ENCODE assay signal across 1 cellular context in genomic region chr16:24255446-24256352, GRCh38.
A peak's percentile ranks its signal among the peaks of the same experiment; 100 is the strongest.
TF ChIP-seq lines count a peak whose summit lies in the region.

TSS of gene CACNG3 (plus strand) at chr16:24256335. CDS start at chr16:24256755, 420 bp downstream.

TF ChIP-seq in K562, 482 proteins besides CTCF, POLR2A, EP300 and RAD21 (continued from another document and continues in another):
- TF ChIP-seq TSHZ1 (CRISPR knock-in tag; IDR thresholded peaks at IDR 0.05) (no peak), TSC22D4 (tag; IDR thresholded peaks at IDR 0.05) (no peak), NFXL1 (CRISPR knock-in tag; IDR thresholded peaks at IDR 0.05) (no peak), ZBTB9 (CRISPR knock-in tag; IDR thresholded peaks at IDR 0.05) (peak; percentile 39; the same call in 1 of the 2 replicates), PHF21A (IDR thresholded peaks at IDR 0.05; ENCODE audit: borderline replicate concordance, low read depth) (no peak), ZNF197 (CRISPR knock-in tag; IDR thresholded peaks at IDR 0.05; ENCODE audit: low read depth) (peak; percentile 92), ZNF175 (CRISPR knock-in tag; IDR thresholded peaks at IDR 0.05; ENCODE audit: low read depth) (peak; percentile 83; the same call in 1 of the 2 replicates), MAZ (CRISPR knock-in tag; conservative IDR thresholded peaks at IDR 0.05 in 1 of 2, IDR thresholded peaks at IDR 0.05 in 1 of 2) (peak; percentile 59 to 96), MAFF (IDR thresholded peaks at IDR 0.05; ENCODE audit: low read length) (no peak), BCL6 (CRISPR knock-in tag; IDR thresholded peaks at IDR 0.05) (no peak; the same call in 1 of the 2 replicates), TBP (optimal IDR thresholded peaks at IDR 0.05; ENCODE audit: low read depth, low read length) (no peak), GABPB2 (CRISPR knock-in tag; conservative IDR thresholded peaks at IDR 0.05) (no peak), MXI1 (IDR thresholded peaks at IDR 0.05; ENCODE audit: low read depth, low read length) (peak; percentile 45; the same call in 1 of the 2 replicates), KLF10 (CRISPR knock-in tag; IDR thresholded peaks at IDR 0.05) (no peak), EZH2 (IDR thresholded peaks at IDR 0.05; ENCODE audit: borderline replicate concordance, low read depth, low read length) (no peak), HCFC1 (IDR thresholded peaks at IDR 0.05; ENCODE audit: low read depth, low read length) (peak; percentile 63), HDAC2 (IDR thresholded peaks at IDR 0.05) (peak; percentile 68; the same call in 1 of the 2 replicates), ARID2 (IDR thresholded peaks at IDR 0.05) (no peak), ATF6 (CRISPR knock-in tag; IDR thresholded peaks at IDR 0.05) (0 out of 2 replicates have a peak, but pooled peaks have one; percentile 90), ZNF3 (CRISPR knock-in tag; IDR thresholded peaks at IDR 0.05) (no peak), ARID3B (CRISPR knock-in tag; IDR thresholded peaks at IDR 0.05; ENCODE audit: borderline replicate concordance) (no peak), ETS2 (tag; IDR thresholded peaks at IDR 0.05; ENCODE audit: borderline replicate concordance, poor library complexity, severe bottlenecking) (no peak)
- TF ChIP-seq, protein P1, sequence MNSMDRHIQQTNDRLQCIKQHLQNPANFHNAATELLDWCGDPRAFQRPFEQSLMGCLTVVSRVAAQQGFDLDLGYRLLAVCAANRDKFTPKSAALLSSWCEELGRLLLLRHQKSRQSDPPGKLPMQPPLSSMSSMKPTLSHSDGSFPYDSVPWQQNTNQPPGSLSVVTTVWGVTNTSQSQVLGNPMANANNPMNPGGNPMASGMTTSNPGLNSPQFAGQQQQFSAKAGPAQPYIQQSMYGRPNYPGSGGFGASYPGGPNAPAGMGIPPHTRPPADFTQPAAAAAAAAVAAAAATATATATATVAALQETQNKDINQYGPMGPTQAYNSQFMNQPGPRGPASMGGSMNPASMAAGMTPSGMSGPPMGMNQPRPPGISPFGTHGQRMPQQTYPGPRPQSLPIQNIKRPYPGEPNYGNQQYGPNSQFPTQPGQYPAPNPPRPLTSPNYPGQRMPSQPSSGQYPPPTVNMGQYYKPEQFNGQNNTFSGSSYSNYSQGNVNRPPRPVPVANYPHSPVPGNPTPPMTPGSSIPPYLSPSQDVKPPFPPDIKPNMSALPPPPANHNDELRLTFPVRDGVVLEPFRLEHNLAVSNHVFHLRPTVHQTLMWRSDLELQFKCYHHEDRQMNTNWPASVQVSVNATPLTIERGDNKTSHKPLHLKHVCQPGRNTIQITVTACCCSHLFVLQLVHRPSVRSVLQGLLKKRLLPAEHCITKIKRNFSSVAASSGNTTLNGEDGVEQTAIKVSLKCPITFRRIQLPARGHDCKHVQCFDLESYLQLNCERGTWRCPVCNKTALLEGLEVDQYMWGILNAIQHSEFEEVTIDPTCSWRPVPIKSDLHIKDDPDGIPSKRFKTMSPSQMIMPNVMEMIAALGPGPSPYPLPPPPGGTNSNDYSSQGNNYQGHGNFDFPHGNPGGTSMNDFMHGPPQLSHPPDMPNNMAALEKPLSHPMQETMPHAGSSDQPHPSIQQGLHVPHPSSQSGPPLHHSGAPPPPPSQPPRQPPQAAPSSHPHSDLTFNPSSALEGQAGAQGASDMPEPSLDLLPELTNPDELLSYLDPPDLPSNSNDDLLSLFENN (IDR thresholded peaks at IDR 0.05; ENCODE audit: low read depth in 2 of 2, low read length in 2 of 2) = no peak
- TF ChIP-seq, protein P2, sequence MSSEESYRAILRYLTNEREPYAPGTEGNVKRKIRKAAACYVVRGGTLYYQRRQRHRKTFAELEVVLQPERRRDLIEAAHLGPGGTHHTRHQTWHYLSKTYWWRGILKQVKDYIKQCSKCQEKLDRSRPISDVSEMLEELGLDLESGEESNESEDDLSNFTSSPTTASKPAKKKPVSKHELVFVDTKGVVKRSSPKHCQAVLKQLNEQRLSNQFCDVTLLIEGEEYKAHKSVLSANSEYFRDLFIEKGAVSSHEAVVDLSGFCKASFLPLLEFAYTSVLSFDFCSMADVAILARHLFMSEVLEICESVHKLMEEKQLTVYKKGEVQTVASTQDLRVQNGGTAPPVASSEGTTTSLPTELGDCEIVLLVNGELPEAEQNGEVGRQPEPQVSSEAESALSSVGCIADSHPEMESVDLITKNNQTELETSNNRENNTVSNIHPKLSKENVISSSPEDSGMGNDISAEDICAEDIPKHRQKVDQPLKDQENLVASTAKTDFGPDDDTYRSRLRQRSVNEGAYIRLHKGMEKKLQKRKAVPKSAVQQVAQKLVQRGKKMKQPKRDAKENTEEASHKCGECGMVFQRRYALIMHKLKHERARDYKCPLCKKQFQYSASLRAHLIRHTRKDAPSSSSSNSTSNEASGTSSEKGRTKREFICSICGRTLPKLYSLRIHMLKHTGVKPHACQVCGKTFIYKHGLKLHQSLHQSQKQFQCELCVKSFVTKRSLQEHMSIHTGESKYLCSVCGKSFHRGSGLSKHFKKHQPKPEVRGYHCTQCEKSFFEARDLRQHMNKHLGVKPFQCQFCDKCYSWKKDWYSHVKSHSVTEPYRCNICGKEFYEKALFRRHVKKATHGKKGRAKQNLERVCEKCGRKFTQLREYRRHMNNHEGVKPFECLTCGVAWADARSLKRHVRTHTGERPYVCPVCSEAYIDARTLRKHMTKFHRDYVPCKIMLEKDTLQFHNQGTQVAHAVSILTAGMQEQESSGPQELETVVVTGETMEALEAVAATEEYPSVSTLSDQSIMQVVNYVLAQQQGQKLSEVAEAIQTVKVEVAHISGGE (CRISPR knock-in tag; IDR thresholded peaks at IDR 0.05) = 0 out of 6 replicates have a peak, but pooled peaks of 1 of the 3 experiments have one; percentile 43
- TF ChIP-seq, protein P3, sequence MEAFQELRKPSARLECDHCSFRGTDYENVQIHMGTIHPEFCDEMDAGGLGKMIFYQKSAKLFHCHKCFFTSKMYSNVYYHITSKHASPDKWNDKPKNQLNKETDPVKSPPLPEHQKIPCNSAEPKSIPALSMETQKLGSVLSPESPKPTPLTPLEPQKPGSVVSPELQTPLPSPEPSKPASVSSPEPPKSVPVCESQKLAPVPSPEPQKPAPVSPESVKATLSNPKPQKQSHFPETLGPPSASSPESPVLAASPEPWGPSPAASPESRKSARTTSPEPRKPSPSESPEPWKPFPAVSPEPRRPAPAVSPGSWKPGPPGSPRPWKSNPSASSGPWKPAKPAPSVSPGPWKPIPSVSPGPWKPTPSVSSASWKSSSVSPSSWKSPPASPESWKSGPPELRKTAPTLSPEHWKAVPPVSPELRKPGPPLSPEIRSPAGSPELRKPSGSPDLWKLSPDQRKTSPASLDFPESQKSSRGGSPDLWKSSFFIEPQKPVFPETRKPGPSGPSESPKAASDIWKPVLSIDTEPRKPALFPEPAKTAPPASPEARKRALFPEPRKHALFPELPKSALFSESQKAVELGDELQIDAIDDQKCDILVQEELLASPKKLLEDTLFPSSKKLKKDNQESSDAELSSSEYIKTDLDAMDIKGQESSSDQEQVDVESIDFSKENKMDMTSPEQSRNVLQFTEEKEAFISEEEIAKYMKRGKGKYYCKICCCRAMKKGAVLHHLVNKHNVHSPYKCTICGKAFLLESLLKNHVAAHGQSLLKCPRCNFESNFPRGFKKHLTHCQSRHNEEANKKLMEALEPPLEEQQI (IDR thresholded peaks at IDR 0.05) = peak; percentile 80
- TF ChIP-seq, protein P4, sequence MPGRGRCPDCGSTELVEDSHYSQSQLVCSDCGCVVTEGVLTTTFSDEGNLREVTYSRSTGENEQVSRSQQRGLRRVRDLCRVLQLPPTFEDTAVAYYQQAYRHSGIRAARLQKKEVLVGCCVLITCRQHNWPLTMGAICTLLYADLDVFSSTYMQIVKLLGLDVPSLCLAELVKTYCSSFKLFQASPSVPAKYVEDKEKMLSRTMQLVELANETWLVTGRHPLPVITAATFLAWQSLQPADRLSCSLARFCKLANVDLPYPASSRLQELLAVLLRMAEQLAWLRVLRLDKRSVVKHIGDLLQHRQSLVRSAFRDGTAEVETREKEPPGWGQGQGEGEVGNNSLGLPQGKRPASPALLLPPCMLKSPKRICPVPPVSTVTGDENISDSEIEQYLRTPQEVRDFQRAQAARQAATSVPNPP (IDR thresholded peaks at IDR 0.05; ENCODE audit: borderline replicate concordance, insufficient read depth, insufficient read length) = no peak
- TF ChIP-seq, protein P5, sequence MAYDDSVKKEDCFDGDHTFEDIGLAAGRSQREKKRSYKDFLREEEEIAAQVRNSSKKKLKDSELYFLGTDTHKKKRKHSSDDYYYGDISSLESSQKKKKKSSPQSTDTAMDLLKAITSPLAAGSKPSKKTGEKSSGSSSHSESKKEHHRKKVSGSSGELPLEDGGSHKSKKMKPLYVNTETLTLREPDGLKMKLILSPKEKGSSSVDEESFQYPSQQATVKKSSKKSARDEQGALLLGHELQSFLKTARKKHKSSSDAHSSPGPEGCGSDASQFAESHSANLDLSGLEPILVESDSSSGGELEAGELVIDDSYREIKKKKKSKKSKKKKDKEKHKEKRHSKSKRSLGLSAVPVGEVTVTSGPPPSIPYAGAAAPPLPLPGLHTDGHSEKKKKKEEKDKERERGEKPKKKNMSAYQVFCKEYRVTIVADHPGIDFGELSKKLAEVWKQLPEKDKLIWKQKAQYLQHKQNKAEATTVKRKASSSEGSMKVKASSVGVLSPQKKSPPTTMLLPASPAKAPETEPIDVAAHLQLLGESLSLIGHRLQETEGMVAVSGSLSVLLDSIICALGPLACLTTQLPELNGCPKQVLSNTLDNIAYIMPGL (CRISPR knock-in tag; IDR thresholded peaks at IDR 0.05) = peak; percentile 56; the same call in 1 of the 2 replicates
- TF ChIP-seq, protein P6, sequence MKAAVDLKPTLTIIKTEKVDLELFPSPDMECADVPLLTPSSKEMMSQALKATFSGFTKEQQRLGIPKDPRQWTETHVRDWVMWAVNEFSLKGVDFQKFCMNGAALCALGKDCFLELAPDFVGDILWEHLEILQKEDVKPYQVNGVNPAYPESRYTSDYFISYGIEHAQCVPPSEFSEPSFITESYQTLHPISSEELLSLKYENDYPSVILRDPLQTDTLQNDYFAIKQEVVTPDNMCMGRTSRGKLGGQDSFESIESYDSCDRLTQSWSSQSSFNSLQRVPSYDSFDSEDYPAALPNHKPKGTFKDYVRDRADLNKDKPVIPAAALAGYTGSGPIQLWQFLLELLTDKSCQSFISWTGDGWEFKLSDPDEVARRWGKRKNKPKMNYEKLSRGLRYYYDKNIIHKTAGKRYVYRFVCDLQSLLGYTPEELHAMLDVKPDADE (conservative IDR thresholded peaks at IDR 0.05; ENCODE audit: control insufficient read depth, low read depth, low read length) = 0 out of 2 replicates have a peak, but pooled peaks have one; percentile 33
